30 cellular contexts compared by ENCODE assay signal in genomic region chr9:7554699-7555098, GRCh38.
"Had no signal": no experiment of that assay in that cellular context is flagged by ENCODE, and none has a peak within 500 bp of the region (broad histone marks: within the 10 kb centered on the region; RNA-seq: fewer than 3 reads in every experiment).

No MANE protein-coding gene starts in this region.

- H3K36me3 Mint-ChIP-seq: naive thymus-derived CD8-positive, alpha-beta T cell; stimulated activated naive B cell treated with anti-CD40 and anti-IgM and Interleukin-4, amounts not matched to agents 10 μg/mL and 1 μg/mL and 100 μg/mL, for 72 hours had no signal

- H3K27me3 ChIP-seq: left lung, pancreas, stomach, testis, thyroid gland, transverse colon, upper lobe of left lung, vagina had no signal

- H3K4me1 Mint-ChIP-seq: naive thymus-derived CD8-positive, alpha-beta T cell; stimulated activated naive B cell treated with anti-CD40 and anti-IgM and Interleukin-4, amounts not matched to agents 10 μg/mL and 1 μg/mL and 100 μg/mL, for 72 hours had no signal

- H3K4me1 ChIP-seq: left lung, lower lobe of right lung, pancreas, prostate gland, stomach, testis, thyroid gland, transverse colon, upper lobe of left lung, vagina had no signal

- DNase-seq: hippocampal formation; kidney glomerular epithelial cell; left cardiac atrium; left lung; lower lobe of right lung; mammary epithelial cell; mesenchymal stem cell; naive thymus-derived CD8-positive, alpha-beta T cell; nucleus accumbens; pancreas; posterior cingulate gyrus; retina; stimulated activated CD4-positive, alpha-beta T cell treated with anti-CD3 and anti-CD28 coated beads, Interleukin-12 subunit alpha, Interleukin-12 subunit beta, amount 100 ng/mL, for 4 hours; stimulated activated CD4-positive, alpha-beta T cell treated with anti-CD3 and anti-CD28 coated beads, Interleukin-15, amount 100 ng/mL, for 24 hours; stimulated activated CD4-positive, alpha-beta T cell treated with anti-CD3 and anti-CD28 coated beads, Interleukin-2, amount 100 ng/mL, for 24 hours; stimulated activated CD4-positive, alpha-beta T cell treated with anti-CD3 and anti-CD28 coated beads, Interleukin-4, amount 100 ng/mL, for 1 hour; stimulated activated naive B cell treated with anti-CD40 and anti-IgM and Interleukin-4, amounts not matched to agents 10 μg/mL and 1 μg/mL and 100 μg/mL, for 72 hours; stimulated activated naive CD8-positive, alpha-beta T cell treated with anti-CD3 and anti-CD28 coated beads, Interleukin-15, Interleukin-2, amounts not matched to agents 100 U/mL and 50 U/mL, for 24 hours; stomach; testis; thyroid gland; transverse colon had no signal

- H3K27ac ChIP-seq: left lung, lower lobe of right lung, pancreas, prostate gland, skin epidermis, stomach, testis, thyroid gland, transverse colon, upper lobe of left lung, vagina had no signal

- H3K27ac Mint-ChIP-seq: naive thymus-derived CD8-positive, alpha-beta T cell; nephron; stimulated activated naive B cell treated with anti-CD40 and anti-IgM and Interleukin-4, amounts not matched to agents 10 μg/mL and 1 μg/mL and 100 μg/mL, for 72 hours had no signal

- FAIRE-seq: keratinocyte, pancreas had no signal

- H3K4me3 Mint-ChIP-seq: naive thymus-derived CD8-positive, alpha-beta T cell; nephron; neural crest cell; stimulated activated naive B cell treated with anti-CD40 and anti-IgM and Interleukin-4, amounts not matched to agents 10 μg/mL and 1 μg/mL and 100 μg/mL, for 72 hours had no signal

- H3K36me3 ChIP-seq: left lung, lower lobe of right lung, pancreas, prostate gland, stomach, thyroid gland, transverse colon, upper lobe of left lung, vagina had no signal

- H3K9me3 ChIP-seq: left lung, lower lobe of right lung, pancreas, prostate gland, stomach, testis, thyroid gland, transverse colon, upper lobe of left lung, vagina had no signal

- ATAC-seq: left lung; lower lobe of right lung; naive thymus-derived CD8-positive, alpha-beta T cell; pancreas; sciatic nerve; stimulated activated naive B cell treated with anti-CD40 and anti-IgM and Interleukin-4, amounts not matched to agents 10 μg/mL and 1 μg/mL and 100 μg/mL, for 72 hours; stimulated activated naive CD8-positive, alpha-beta T cell treated with anti-CD3 and anti-CD28 coated beads, Interleukin-15, Interleukin-2, amounts not matched to agents 100 U/mL and 50 U/mL, for 24 hours had no signal

- H3K4me3 ChIP-seq: left lung, lower lobe of right lung, pancreas, prostate gland, skin epidermis, stomach, testis, thyroid gland, transverse colon, upper lobe of left lung, vagina had no signal

- H3K9me3 Mint-ChIP-seq: stimulated activated naive B cell treated with anti-CD40 and anti-IgM and Interleukin-4, amounts not matched to agents 10 μg/mL and 1 μg/mL and 100 μg/mL, for 72 hours had no signal
